In the genomic region with DNA sequence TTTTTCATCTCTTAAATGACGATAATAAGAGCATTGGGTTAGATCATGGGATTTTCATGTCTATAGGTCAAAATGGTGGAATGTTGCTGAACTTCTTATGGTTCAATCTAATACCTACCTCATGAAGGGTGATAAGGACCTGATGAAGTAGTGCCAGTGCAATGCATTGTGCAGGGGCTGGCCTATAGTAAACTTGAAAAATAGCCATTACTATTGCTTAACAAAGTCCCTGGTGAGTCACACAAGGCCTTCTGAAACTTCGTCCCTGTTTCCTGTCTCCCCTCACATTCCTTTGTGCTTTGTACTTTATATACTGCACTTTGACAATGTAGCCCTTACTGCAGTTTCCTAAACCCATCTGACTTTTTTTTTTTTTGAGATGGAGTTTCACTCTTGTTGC, we compare ENCODE assay signal across 17 cellular contexts.
DNase-seq lines count a peak whose midpoint lies in the region; ATAC-seq, FAIRE-seq and TF ChIP-seq lines count a peak whose summit lies in the region.
"Had no signal": no experiment of that assay in that cellular context is flagged by ENCODE, and none has a peak within 500 bp of the region (broad histone marks: within the 10 kb centered on the region; RNA-seq: fewer than 3 reads in every experiment).

No MANE protein-coding gene starts in this region.

- TF ChIP-seq CTCF in HepG2 (CRISPR knock-in tag; IDR thresholded peaks at IDR 0.05) (no peak), right lobe of liver (IDR thresholded peaks at IDR 0.05) (no peak), SK-N-SH (IDR thresholded peaks at IDR 0.05) (no peak), fibroblast of the aortic adventitia (IDR thresholded peaks at IDR 0.05; ENCODE audit: insufficient read depth, low read length) (no peak)

- H3K4me1 ChIP-seq in HepG2 (ENCODE audit: insufficient read depth, low read length) (no peaks in the 10 kb centered on the region), right lobe of liver (no peaks in the 10 kb centered on the region), SK-N-SH (ENCODE audit: control insufficient read depth in 1 of 2, insufficient read depth in 2 of 2, low read depth in 1 of 2, low read length in 1 of 2) (no peaks in the 10 kb centered on the region; a peak in 1 of 4 replicates)
- H3K4me1 ChIP-seq: adrenal gland, sigmoid colon, testis had no signal

- ATAC-seq in HepG2 (peak; percentile 38; the same call in 2 of the 3 replicates), right lobe of liver (no peak), GM18873 (IDR thresholded peaks at IDR 0.05; ENCODE audit: low FRiP score, unreplicated experiment) (no peak)

- H3K4me2 ChIP-seq in HepG2 (ENCODE audit: low read depth, low read length) = no peak overlapping the region
- no peak overlapping the region for H3K4me2 ChIP-seq in SK-N-SH

- POLR2A ChIA-PET in HepG2 (lab: Yijun Ruan, JAX) = no interaction called here
- POLR2A ChIA-PET in SK-N-SH (lab: Yijun Ruan, JAX) = no interaction called here

- H4K20me1 ChIP-seq in HepG2 (ENCODE audit: insufficient read depth, low read length) (no peaks in the 10 kb centered on the region), SK-N-SH (ENCODE audit: insufficient read depth) (no peaks in the 10 kb centered on the region)

- H3K9me2 ChIP-seq in SK-N-SH = no peaks in the 10 kb centered on the region

- H3K9ac ChIP-seq in HepG2 (ENCODE audit: insufficient read depth, low read depth, low read length) (no peak overlapping the region), SK-N-SH (no peak overlapping the region)

- H3K4me3 ChIP-seq in HepG2 (replicated peaks in 1 of 3; ENCODE audit: insufficient read depth in 1 of 3, low read depth in 2 of 3, low read length in 3 of 3) (no peak overlapping the region), right lobe of liver (no peak overlapping the region), SK-N-SH (ENCODE audit: low read depth in 2 of 2, low read length in 1 of 2) (no peak overlapping the region), fibroblast of the aortic adventitia (ENCODE audit: low read depth, low read length) (no peak overlapping the region)
- H3K4me3 ChIP-seq: adrenal gland, sigmoid colon, testis had no signal

- no peak for TF ChIP-seq POLR2A in HepG2 (IDR thresholded peaks at IDR 0.05; ENCODE audit: insufficient read depth in 1 of 2, low read depth in 2 of 2, low read length in 2 of 2)
- no peak for TF ChIP-seq POLR2A in right lobe of liver (IDR thresholded peaks at IDR 0.05)

- no peaks in the 10 kb centered on the region for H3F3A ChIP-seq in SK-N-SH (replicated peaks; ENCODE audit: insufficient read depth)

- in situ Hi-C loops in HepG2 (cut with HindIII; ENCODE audit: extremely low pct_ligation_motif_present, low pct_unique_long_range_greater_than_20kb) = no loop called here

- no peaks in the 10 kb centered on the region for H3K9me3 ChIP-seq in HepG2 (ENCODE audit: low read length)
- H3K9me3 ChIP-seq in right lobe of liver = no peaks in the 10 kb centered on the region
- H3K9me3 ChIP-seq in SK-N-SH = no peaks in the 10 kb centered on the region
- H3K9me3 ChIP-seq: adrenal gland, sigmoid colon, testis had no signal

- BruUV-seq in HepG2 (replicated peaks; lab: Mats Ljungman, UMichigan) = no TSS peak

- whole genome bisulfite sequencing in HepG2 (ENCODE audit: low lambda C conversion rate) = 0% methylated on average over 2 of the region's 2 CpGs
- 31% methylated on average over 2 of the region's 2 CpGs for WGBS in right lobe of liver (ENCODE audit: insufficient coverage, low coverage, low lambda C conversion rate, missing lambda C conversion rate)
- 19% methylated on average over 2 of the region's 2 CpGs for WGBS in SK-N-SH (ENCODE audit: low lambda C conversion rate)

- TF ChIP-seq RAD21 in HepG2 (CRISPR knock-in tag; IDR thresholded peaks at IDR 0.05) (no peak), SK-N-SH (IDR thresholded peaks at IDR 0.05; ENCODE audit: low read length) (no peak)

- H3K27ac ChIP-seq in HepG2 (ENCODE audit: extremely low read length, insufficient read depth, low read length) = no peak overlapping the region
- H3K27ac ChIP-seq in right lobe of liver = no peak overlapping the region
- H3K27ac ChIP-seq in SK-N-SH (ENCODE audit: low read depth in 2 of 2, low read length in 1 of 2) = no peak overlapping the region
- H3K27ac ChIP-seq: adrenal gland, sigmoid colon, testis, WERI-Rb-1 had no signal

- no peaks in the 10 kb centered on the region; a peak in 1 of 5 replicates for H3K27me3 ChIP-seq in HepG2 (ENCODE audit: control insufficient read depth in 1 of 2, insufficient read depth in 2 of 2, low read length in 2 of 2)
- no peaks in the 10 kb centered on the region for H3K27me3 ChIP-seq in right lobe of liver
- H3K27me3 ChIP-seq in SK-N-SH (ENCODE audit: insufficient read depth) = no peaks in the 10 kb centered on the region
- H3K27me3 ChIP-seq: adrenal gland, sigmoid colon, testis had no signal

- H2AFZ ChIP-seq in HepG2 (ENCODE audit: low read length) (no peak overlapping the region), SK-N-SH (ENCODE audit: low read depth) (peak overlapping the region; percentile 53; the same call in 1 of the 2 replicates)

- H3K79me2 ChIP-seq in HepG2 (ENCODE audit: insufficient read depth, low read length) (no peaks in the 10 kb centered on the region), SK-N-SH (ENCODE audit: insufficient read depth) (no peaks in the 10 kb centered on the region)

- peak; percentile 37 for DNase-seq in HepG2 (ENCODE audit: low spot score)
- DNase-seq in right lobe of liver = no peak
- DNase-seq in SK-N-SH = no peak
- DNase-seq in fibroblast of the aortic adventitia (ENCODE audit: low read depth) = peak; percentile 85
- no peak for DNase-seq in NCI-H1048 (lab: John Stamatoyannopoulos, UW)
- no peak for DNase-seq in SK-N-DZ (ENCODE audit: low spot score)
- no peak for DNase-seq in T-helper 9 cell
- DNase-seq: activated CD8-positive, alpha-beta memory T cell treated with anti-CD3 and anti-CD28 coated beads, Interleukin-2, amount 50 U/mL, for 48 hours; adrenal gland; effector memory CD4-positive, alpha-beta T cell; NCI-H1105 treated with DMSO at 0.1 percent for 48 hours; NCI-H526; SHP77 treated with DMSO at 0.1 percent for 48 hours; sigmoid colon; testis; WERI-Rb-1 had no signal

- H3K36me3 ChIP-seq in HepG2 (replicated peaks in 1 of 2; ENCODE audit: control insufficient read depth in 1 of 2, insufficient read depth in 2 of 2, low read length in 2 of 2) (no peaks in the 10 kb centered on the region), right lobe of liver (no peaks in the 10 kb centered on the region), SK-N-SH (replicated peaks in 1 of 2; ENCODE audit: control insufficient read depth in 1 of 2, insufficient read depth in 2 of 2, low read length in 1 of 2) (no peaks in the 10 kb centered on the region)
- H3K36me3 ChIP-seq: adrenal gland, sigmoid colon, WERI-Rb-1 had no signal

- TF ChIP-seq EP300 in HepG2 (IDR thresholded peaks at IDR 0.05; ENCODE audit: low read depth in 2 of 2, low read length in 2 of 2) = no peak
- TF ChIP-seq EP300 in HepG2 (CRISPR knock-in tag; IDR thresholded peaks at IDR 0.05; ENCODE audit: borderline replicate concordance) = no peak
- no peak for TF ChIP-seq EP300 in SK-N-SH (IDR thresholded peaks at IDR 0.05; ENCODE audit: borderline replicate concordance in 1 of 2, low read depth in 1 of 2, low read length in 1 of 2)

- intact Hi-C loops in HepG2 (cut with micrococcal nuclease; ENCODE audit: unreplicated experiment) (loop anchor here (1.0 kb wide), 1 partner anchor 29 kb away; no protein-coding TSS in a partner anchor), right lobe of liver (cut with DNase I) (no loop called here)

- CTCF ChIA-PET in HepG2 (lab: Yijun Ruan, JAX; ENCODE audit: low intra/inter-chr PET ratio, low total read pairs) (no interaction called here), SK-N-SH (lab: Yijun Ruan, JAX) (no interaction called here)

- no peak for FAIRE-seq in HepG2 (lab: Jason Lieb, UNC)

TF ChIP-seq in HepG2, 621 proteins besides CTCF, POLR2A, EP300 and RAD21:
- peak; percentile 53 for TF ChIP-seq FOSL2 (CRISPR knock-in tag; IDR thresholded peaks at IDR 0.05)
- no peak for TF ChIP-seq XRCC5 (optimal IDR thresholded peaks at IDR 0.05; ENCODE audit: low read length)
- TF ChIP-seq CEBPB (IDR thresholded peaks at IDR 0.05; ENCODE audit: borderline replicate concordance, low read depth, low read length) = peak; percentile 18; the same call in 1 of the 2 replicates

TF ChIP-seq in SK-N-SH, 30 proteins besides CTCF, POLR2A, EP300 and RAD21:
- TF ChIP-seq CHD2 (IDR thresholded peaks at IDR 0.05; ENCODE audit: low read length, partially characterized antibody) = no peak
- TF ChIP-seq FOSL2 (IDR thresholded peaks at IDR 0.05; ENCODE audit: borderline replicate concordance, low read depth) = peak; percentile 59; the same call in 1 of the 2 replicates
- TF ChIP-seq YY1 (IDR thresholded peaks at IDR 0.05; ENCODE audit: low read depth) = no peak
- TF ChIP-seq, protein P1, sequence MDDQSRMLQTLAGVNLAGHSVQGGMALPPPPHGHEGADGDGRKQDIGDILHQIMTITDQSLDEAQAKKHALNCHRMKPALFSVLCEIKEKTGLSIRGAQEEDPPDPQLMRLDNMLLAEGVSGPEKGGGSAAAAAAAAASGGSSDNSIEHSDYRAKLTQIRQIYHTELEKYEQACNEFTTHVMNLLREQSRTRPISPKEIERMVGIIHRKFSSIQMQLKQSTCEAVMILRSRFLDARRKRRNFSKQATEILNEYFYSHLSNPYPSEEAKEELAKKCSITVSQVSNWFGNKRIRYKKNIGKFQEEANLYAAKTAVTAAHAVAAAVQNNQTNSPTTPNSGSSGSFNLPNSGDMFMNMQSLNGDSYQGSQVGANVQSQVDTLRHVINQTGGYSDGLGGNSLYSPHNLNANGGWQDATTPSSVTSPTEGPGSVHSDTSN (IDR thresholded peaks at IDR 0.05) = peak; percentile 34; the same call in 1 of the 2 replicates
- no peak for TF ChIP-seq SIN3A (IDR thresholded peaks at IDR 0.05; ENCODE audit: borderline replicate concordance, low read depth, low read length)
- TF ChIP-seq TCF12 (IDR thresholded peaks at IDR 0.05) = peak; percentile 63
- TF ChIP-seq JUND (IDR thresholded peaks at IDR 0.05) = peak; percentile 43

Comparison
In these comparisons a context has a peak if more than half of its experiments do, and no peak if none do; other contexts are left out.
1. DNase-seq: peak in HepG2 (single experiment) and fibroblast of the aortic adventitia (single experiment); none in right lobe of liver (0 of 3), SK-N-SH (single experiment), NCI-H1048 (single experiment), SK-N-DZ (single experiment) and T-helper 9 cell (single experiment).